2 cellular contexts compared by ENCODE assay signal in the genomic region with DNA sequence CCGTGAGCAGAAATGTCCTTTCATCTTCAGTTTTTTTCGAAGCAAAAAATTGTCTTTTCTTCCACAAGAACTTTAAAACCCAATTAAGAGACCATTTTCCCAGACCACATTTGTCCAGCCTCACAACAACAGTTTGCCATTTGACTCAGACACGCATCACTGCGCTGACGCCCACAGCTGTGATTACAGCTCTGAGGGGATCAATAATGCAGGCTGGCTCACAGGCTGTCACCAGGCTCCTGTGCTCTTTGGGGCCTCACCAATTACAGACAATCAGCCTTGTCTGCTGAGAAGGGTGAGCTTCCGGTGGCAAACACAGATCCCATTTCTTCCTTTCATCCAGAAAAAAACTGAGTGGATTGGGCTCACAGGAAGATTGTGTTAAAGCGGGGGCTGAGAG.
TF ChIP-seq lines count a peak whose summit lies in the region.

No MANE protein-coding gene starts in this region.

TF ChIP-seq in H1, 55 proteins besides CTCF, POLR2A, EP300 and RAD21 (continued from another document):
- TF ChIP-seq, protein P1, sequence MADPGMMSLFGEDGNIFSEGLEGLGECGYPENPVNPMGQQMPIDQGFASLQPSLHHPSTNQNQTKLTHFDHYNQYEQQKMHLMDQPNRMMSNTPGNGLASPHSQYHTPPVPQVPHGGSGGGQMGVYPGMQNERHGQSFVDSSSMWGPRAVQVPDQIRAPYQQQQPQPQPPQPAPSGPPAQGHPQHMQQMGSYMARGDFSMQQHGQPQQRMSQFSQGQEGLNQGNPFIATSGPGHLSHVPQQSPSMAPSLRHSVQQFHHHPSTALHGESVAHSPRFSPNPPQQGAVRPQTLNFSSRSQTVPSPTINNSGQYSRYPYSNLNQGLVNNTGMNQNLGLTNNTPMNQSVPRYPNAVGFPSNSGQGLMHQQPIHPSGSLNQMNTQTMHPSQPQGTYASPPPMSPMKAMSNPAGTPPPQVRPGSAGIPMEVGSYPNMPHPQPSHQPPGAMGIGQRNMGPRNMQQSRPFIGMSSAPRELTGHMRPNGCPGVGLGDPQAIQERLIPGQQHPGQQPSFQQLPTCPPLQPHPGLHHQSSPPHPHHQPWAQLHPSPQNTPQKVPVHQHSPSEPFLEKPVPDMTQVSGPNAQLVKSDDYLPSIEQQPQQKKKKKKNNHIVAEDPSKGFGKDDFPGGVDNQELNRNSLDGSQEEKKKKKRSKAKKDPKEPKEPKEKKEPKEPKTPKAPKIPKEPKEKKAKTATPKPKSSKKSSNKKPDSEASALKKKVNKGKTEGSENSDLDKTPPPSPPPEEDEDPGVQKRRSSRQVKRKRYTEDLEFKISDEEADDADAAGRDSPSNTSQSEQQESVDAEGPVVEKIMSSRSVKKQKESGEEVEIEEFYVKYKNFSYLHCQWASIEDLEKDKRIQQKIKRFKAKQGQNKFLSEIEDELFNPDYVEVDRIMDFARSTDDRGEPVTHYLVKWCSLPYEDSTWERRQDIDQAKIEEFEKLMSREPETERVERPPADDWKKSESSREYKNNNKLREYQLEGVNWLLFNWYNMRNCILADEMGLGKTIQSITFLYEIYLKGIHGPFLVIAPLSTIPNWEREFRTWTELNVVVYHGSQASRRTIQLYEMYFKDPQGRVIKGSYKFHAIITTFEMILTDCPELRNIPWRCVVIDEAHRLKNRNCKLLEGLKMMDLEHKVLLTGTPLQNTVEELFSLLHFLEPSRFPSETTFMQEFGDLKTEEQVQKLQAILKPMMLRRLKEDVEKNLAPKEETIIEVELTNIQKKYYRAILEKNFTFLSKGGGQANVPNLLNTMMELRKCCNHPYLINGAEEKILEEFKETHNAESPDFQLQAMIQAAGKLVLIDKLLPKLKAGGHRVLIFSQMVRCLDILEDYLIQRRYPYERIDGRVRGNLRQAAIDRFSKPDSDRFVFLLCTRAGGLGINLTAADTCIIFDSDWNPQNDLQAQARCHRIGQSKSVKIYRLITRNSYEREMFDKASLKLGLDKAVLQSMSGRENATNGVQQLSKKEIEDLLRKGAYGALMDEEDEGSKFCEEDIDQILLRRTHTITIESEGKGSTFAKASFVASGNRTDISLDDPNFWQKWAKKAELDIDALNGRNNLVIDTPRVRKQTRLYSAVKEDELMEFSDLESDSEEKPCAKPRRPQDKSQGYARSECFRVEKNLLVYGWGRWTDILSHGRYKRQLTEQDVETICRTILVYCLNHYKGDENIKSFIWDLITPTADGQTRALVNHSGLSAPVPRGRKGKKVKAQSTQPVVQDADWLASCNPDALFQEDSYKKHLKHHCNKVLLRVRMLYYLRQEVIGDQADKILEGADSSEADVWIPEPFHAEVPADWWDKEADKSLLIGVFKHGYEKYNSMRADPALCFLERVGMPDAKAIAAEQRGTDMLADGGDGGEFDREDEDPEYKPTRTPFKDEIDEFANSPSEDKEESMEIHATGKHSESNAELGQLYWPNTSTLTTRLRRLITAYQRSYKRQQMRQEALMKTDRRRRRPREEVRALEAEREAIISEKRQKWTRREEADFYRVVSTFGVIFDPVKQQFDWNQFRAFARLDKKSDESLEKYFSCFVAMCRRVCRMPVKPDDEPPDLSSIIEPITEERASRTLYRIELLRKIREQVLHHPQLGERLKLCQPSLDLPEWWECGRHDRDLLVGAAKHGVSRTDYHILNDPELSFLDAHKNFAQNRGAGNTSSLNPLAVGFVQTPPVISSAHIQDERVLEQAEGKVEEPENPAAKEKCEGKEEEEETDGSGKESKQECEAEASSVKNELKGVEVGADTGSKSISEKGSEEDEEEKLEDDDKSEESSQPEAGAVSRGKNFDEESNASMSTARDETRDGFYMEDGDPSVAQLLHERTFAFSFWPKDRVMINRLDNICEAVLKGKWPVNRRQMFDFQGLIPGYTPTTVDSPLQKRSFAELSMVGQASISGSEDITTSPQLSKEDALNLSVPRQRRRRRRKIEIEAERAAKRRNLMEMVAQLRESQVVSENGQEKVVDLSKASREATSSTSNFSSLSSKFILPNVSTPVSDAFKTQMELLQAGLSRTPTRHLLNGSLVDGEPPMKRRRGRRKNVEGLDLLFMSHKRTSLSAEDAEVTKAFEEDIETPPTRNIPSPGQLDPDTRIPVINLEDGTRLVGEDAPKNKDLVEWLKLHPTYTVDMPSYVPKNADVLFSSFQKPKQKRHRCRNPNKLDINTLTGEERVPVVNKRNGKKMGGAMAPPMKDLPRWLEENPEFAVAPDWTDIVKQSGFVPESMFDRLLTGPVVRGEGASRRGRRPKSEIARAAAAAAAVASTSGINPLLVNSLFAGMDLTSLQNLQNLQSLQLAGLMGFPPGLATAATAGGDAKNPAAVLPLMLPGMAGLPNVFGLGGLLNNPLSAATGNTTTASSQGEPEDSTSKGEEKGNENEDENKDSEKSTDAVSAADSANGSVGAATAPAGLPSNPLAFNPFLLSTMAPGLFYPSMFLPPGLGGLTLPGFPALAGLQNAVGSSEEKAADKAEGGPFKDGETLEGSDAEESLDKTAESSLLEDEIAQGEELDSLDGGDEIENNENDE (IDR thresholded peaks at IDR 0.05; ENCODE audit: insufficient replicate concordance, low read length), result no peak
- no peak for TF ChIP-seq SIN3A (conservative IDR thresholded peaks at IDR 0.05 in 1 of 2, IDR thresholded peaks at IDR 0.05 in 1 of 2; ENCODE audit: low read depth in 1 of 2, low read length in 2 of 2)
- no peak for TF ChIP-seq HDAC2 (IDR thresholded peaks at IDR 0.05; ENCODE audit: borderline replicate concordance in 1 of 2, low read depth in 2 of 2, low read length in 2 of 2)
- TF ChIP-seq CHD1 (IDR thresholded peaks at IDR 0.05; ENCODE audit: low read depth, low read length), result no peak
- no peak for TF ChIP-seq SIX5 (IDR thresholded peaks at IDR 0.05; ENCODE audit: low read depth, low read length)
- TF ChIP-seq CTBP2 (IDR thresholded peaks at IDR 0.05; ENCODE audit: borderline replicate concordance, insufficient read depth, insufficient read length, low read length), result no peak
- no peak for TF ChIP-seq JUND (IDR thresholded peaks at IDR 0.05; ENCODE audit: low read length)
- no peak for TF ChIP-seq CEBPB (IDR thresholded peaks at IDR 0.05; ENCODE audit: low read depth, low read length)
- no peak for TF ChIP-seq TBP (IDR thresholded peaks at IDR 0.05; ENCODE audit: low read depth, low read length)
- TF ChIP-seq RXRA (IDR thresholded peaks at IDR 0.05; ENCODE audit: insufficient read depth, low read depth, low read length), result no peak

TF ChIP-seq in GM23338, 12 proteins besides CTCF, POLR2A, EP300 and RAD21:
- TF ChIP-seq, protein P2, sequence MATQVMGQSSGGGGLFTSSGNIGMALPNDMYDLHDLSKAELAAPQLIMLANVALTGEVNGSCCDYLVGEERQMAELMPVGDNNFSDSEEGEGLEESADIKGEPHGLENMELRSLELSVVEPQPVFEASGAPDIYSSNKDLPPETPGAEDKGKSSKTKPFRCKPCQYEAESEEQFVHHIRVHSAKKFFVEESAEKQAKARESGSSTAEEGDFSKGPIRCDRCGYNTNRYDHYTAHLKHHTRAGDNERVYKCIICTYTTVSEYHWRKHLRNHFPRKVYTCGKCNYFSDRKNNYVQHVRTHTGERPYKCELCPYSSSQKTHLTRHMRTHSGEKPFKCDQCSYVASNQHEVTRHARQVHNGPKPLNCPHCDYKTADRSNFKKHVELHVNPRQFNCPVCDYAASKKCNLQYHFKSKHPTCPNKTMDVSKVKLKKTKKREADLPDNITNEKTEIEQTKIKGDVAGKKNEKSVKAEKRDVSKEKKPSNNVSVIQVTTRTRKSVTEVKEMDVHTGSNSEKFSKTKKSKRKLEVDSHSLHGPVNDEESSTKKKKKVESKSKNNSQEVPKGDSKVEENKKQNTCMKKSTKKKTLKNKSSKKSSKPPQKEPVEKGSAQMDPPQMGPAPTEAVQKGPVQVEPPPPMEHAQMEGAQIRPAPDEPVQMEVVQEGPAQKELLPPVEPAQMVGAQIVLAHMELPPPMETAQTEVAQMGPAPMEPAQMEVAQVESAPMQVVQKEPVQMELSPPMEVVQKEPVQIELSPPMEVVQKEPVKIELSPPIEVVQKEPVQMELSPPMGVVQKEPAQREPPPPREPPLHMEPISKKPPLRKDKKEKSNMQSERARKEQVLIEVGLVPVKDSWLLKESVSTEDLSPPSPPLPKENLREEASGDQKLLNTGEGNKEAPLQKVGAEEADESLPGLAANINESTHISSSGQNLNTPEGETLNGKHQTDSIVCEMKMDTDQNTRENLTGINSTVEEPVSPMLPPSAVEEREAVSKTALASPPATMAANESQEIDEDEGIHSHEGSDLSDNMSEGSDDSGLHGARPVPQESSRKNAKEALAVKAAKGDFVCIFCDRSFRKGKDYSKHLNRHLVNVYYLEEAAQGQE (IDR thresholded peaks at IDR 0.05; ENCODE audit: unreplicated experiment), result no peak
- TF ChIP-seq POLR2AphosphoS5 (IDR thresholded peaks at IDR 0.05; ENCODE audit: low read depth) (no peak), ZNF114 (CRISPR knock-in tag; IDR thresholded peaks at IDR 0.05) (no peak), ZNF331 (CRISPR knock-in tag; IDR thresholded peaks at IDR 0.05; ENCODE audit: low read depth) (no peak), CREB1 (CRISPR knock-in tag; IDR thresholded peaks at IDR 0.05; ENCODE audit: low read depth) (no peak), STAT1 (IDR thresholded peaks at IDR 0.05; ENCODE audit: unreplicated experiment) (no peak), NANOG (IDR thresholded peaks at IDR 0.05; ENCODE audit: borderline replicate concordance) (no peak), EZH2 (IDR thresholded peaks at IDR 0.05; ENCODE audit: low read depth, unreplicated experiment) (no peak), JUNB (IDR thresholded peaks at IDR 0.05; ENCODE audit: unreplicated experiment) (no peak), EZH2phosphoT487 (IDR thresholded peaks at IDR 0.05; ENCODE audit: unreplicated experiment) (no peak)
- TF ChIP-seq, protein P3, sequence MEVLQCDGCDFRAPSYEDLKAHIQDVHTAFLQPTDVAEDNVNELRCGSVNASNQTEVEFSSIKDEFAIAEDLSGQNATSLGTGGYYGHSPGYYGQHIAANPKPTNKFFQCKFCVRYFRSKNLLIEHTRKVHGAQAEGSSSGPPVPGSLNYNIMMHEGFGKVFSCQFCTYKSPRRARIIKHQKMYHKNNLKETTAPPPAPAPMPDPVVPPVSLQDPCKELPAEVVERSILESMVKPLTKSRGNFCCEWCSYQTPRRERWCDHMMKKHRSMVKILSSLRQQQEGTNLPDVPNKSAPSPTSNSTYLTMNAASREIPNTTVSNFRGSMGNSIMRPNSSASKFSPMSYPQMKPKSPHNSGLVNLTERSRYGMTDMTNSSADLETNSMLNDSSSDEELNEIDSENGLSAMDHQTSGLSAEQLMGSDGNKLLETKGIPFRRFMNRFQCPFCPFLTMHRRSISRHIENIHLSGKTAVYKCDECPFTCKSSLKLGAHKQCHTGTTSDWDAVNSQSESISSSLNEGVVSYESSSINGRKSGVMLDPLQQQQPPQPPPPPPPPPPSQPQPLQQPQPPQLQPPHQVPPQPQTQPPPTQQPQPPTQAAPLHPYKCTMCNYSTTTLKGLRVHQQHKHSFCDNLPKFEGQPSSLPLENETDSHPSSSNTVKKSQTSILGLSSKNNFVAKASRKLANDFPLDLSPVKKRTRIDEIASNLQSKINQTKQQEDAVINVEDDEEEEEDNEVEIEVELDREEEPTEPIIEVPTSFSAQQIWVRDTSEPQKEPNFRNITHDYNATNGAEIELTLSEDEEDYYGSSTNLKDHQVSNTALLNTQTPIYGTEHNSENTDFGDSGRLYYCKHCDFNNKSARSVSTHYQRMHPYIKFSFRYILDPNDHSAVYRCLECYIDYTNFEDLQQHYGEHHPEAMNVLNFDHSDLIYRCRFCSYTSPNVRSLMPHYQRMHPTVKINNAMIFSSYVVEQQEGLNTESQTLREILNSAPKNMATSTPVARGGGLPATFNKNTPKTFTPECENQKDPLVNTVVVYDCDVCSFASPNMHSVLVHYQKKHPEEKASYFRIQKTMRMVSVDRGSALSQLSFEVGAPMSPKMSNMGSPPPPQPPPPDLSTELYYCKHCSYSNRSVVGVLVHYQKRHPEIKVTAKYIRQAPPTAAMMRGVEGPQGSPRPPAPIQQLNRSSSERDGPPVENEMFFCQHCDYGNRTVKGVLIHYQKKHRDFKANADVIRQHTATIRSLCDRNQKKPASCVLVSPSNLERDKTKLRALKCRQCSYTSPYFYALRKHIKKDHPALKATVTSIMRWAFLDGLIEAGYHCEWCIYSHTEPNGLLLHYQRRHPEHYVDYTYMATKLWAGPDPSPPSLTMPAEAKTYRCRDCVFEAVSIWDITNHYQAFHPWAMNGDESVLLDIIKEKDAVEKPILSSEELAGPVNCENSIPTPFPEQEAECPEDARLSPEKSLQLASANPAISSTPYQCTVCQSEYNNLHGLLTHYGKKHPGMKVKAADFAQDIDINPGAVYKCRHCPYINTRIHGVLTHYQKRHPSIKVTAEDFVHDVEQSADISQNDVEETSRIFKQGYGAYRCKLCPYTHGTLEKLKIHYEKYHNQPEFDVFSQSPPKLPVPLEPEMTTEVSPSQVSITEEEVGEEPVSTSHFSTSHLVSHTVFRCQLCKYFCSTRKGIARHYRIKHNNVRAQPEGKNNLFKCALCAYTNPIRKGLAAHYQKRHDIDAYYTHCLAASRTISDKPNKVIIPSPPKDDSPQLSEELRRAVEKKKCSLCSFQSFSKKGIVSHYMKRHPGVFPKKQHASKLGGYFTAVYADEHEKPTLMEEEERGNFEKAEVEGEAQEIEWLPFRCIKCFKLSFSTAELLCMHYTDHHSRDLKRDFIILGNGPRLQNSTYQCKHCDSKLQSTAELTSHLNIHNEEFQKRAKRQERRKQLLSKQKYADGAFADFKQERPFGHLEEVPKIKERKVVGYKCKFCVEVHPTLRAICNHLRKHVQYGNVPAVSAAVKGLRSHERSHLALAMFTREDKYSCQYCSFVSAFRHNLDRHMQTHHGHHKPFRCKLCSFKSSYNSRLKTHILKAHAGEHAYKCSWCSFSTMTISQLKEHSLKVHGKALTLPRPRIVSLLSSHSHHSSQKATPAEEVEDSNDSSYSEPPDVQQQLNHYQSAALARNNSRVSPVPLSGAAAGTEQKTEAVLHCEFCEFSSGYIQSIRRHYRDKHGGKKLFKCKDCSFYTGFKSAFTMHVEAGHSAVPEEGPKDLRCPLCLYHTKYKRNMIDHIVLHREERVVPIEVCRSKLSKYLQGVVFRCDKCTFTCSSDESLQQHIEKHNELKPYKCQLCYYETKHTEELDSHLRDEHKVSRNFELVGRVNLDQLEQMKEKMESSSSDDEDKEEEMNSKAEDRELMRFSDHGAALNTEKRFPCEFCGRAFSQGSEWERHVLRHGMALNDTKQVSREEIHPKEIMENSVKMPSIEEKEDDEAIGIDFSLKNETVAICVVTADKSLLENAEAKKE (CRISPR knock-in tag; IDR thresholded peaks at IDR 0.05), result no peak
- TF ChIP-seq, protein P4, sequence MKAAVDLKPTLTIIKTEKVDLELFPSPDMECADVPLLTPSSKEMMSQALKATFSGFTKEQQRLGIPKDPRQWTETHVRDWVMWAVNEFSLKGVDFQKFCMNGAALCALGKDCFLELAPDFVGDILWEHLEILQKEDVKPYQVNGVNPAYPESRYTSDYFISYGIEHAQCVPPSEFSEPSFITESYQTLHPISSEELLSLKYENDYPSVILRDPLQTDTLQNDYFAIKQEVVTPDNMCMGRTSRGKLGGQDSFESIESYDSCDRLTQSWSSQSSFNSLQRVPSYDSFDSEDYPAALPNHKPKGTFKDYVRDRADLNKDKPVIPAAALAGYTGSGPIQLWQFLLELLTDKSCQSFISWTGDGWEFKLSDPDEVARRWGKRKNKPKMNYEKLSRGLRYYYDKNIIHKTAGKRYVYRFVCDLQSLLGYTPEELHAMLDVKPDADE (IDR thresholded peaks at IDR 0.05), result no peak
